ENCODE assay signal across 29 cellular contexts in the genomic region with DNA sequence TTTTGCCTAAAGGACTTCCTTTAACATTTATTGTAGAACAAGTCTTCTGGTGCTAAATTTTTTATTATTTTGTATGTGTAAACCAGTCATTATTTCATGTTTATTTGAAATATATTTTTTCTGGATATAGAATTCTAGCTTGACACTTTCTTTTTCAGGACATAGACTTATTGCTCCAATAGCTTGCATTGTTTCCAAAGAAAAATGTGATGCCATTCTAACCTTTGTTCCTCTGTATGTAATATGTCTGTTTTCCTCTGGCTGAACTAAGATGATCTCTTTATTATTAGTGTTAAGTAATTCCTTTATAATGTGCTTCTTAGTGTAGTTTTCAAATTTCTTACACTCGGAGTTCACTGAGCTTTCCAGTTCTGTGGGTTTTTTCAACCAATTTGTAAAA.
DNase-seq lines count a peak whose midpoint lies in the region; FAIRE-seq and TF ChIP-seq lines count a peak whose summit lies in the region.
"Had no signal": no experiment of that assay in that cellular context is flagged by ENCODE, and none has a peak within 500 bp of the region (broad histone marks: within the 10 kb centered on the region; RNA-seq: fewer than 3 reads in every experiment).

No MANE protein-coding gene starts in this region.

- POLR2A ChIA-PET in HEK293 (lab: Yijun Ruan, JAX) = no interaction called here

- no peak overlapping the region for H3K4me3 ChIP-seq in HEK293 (ENCODE audit: low read depth, low read length)
- H3K4me3 ChIP-seq: A549; BLaER1; BLaER1 treated with 17β-estradiol and CSF1 and Interleukin-3, amounts not matched to agents 10 nM and 100 nM had no signal

- no peak for FAIRE-seq in HTR-8/SVneo (lab: Jason Lieb, UNC)
- FAIRE-seq: A204.1, A549, D721Med had no signal

- no peaks in the 10 kb centered on the region for H3K36me3 ChIP-seq in HEK293 (ENCODE audit: control insufficient read depth in 2 of 2, insufficient read depth in 1 of 2, low read length in 2 of 2)
- H3K36me3 ChIP-seq: BE2C; BLaER1; BLaER1 treated with 17β-estradiol and CSF1 and Interleukin-3, amounts not matched to agents 10 nM and 100 nM had no signal

- H3K27ac ChIP-seq in HEK293 (ENCODE audit: extremely low read depth, low read depth, low read length) = no peak overlapping the region
- H3K27ac ChIP-seq: 22Rv1; A549; BLaER1; BLaER1 treated with 17β-estradiol and CSF1 and Interleukin-3, amounts not matched to agents 10 nM and 100 nM; C4-2B had no signal

- no peak for DNase-seq in HTR-8/SVneo (ENCODE audit: insufficient read length, low spot score)
- DNase-seq: 8988T; ACHN; AML-193; BE2C; C1 segment of cervical spinal cord; Caco-2; Calu3; CD4-positive, alpha-beta memory T cell; CD4-positive, alpha-beta T cell; CD4-positive, CD25-positive, alpha-beta regulatory T cell; CD8-positive, alpha-beta memory T cell; CD8-positive, alpha-beta T cell; COR-L47; DMS 273 treated with DMSO at 0.1 percent for 48 hours; DMS153; DMS53; DMS79; DMS79 treated with DMSO at 0.1 percent for 48 hours; DND-41; EL had no signal

- H3K4me1 ChIP-seq in HEK293 (ENCODE audit: control insufficient read depth, insufficient read depth, low read length) = no peaks in the 10 kb centered on the region
- H3K4me1 ChIP-seq: A549, BE2C, BLaER1, Caco-2 had no signal

- H3K9me3 ChIP-seq in HEK293 (ENCODE audit: control insufficient read depth, insufficient read depth, low read depth, low read length) = no peaks in the 10 kb centered on the region
- H3K9me3 ChIP-seq: A549, BE2C had no signal

- CTCF ChIA-PET in HEK293 (lab: Yijun Ruan, JAX) = no interaction called here

- no peak for TF ChIP-seq CTCF in HEK293 (tag by site-specific recombination; IDR thresholded peaks at IDR 0.05)

TF ChIP-seq in HEK293, 187 proteins besides CTCF, POLR2A, EP300 and RAD21:
- TF ChIP-seq ZNF558 (tag by site-specific recombination; IDR thresholded peaks at IDR 0.05) (no peak), SETDB1 (IDR thresholded peaks at IDR 0.05; ENCODE audit: insufficient read length, low read length) (peak; percentile 57), ZNF791 (tag by site-specific recombination; IDR thresholded peaks at IDR 0.05) (peak; percentile 94)
